In genomic region chr13:31199849-31200635, GRCh38 we compare ENCODE assay signal across 1 cellular context.
TF ChIP-seq lines count a peak whose summit lies in the region.

TSS of gene B3GLCT (plus strand) at chr13:31199975. CDS start at chr13:31200085, 110 bp downstream.

TF ChIP-seq in GM12878, 131 proteins besides CTCF, POLR2A, EP300 and RAD21 (continued from another document and continues in another):
- no peak for TF ChIP-seq TBL1XR1 (IDR thresholded peaks at IDR 0.05; ENCODE audit: low read depth, low read length)
- no peak for TF ChIP-seq EED (IDR thresholded peaks at IDR 0.05; ENCODE audit: low read depth)
- TF ChIP-seq ETV6 (conservative IDR thresholded peaks at IDR 0.05 in 1 of 2, IDR thresholded peaks at IDR 0.05 in 1 of 2; ENCODE audit: borderline replicate concordance in 1 of 2, low read depth in 1 of 2), result no peak
- TF ChIP-seq CHD1 (IDR thresholded peaks at IDR 0.05; ENCODE audit: low read depth, low read length), result no peak
- TF ChIP-seq, protein P1, sequence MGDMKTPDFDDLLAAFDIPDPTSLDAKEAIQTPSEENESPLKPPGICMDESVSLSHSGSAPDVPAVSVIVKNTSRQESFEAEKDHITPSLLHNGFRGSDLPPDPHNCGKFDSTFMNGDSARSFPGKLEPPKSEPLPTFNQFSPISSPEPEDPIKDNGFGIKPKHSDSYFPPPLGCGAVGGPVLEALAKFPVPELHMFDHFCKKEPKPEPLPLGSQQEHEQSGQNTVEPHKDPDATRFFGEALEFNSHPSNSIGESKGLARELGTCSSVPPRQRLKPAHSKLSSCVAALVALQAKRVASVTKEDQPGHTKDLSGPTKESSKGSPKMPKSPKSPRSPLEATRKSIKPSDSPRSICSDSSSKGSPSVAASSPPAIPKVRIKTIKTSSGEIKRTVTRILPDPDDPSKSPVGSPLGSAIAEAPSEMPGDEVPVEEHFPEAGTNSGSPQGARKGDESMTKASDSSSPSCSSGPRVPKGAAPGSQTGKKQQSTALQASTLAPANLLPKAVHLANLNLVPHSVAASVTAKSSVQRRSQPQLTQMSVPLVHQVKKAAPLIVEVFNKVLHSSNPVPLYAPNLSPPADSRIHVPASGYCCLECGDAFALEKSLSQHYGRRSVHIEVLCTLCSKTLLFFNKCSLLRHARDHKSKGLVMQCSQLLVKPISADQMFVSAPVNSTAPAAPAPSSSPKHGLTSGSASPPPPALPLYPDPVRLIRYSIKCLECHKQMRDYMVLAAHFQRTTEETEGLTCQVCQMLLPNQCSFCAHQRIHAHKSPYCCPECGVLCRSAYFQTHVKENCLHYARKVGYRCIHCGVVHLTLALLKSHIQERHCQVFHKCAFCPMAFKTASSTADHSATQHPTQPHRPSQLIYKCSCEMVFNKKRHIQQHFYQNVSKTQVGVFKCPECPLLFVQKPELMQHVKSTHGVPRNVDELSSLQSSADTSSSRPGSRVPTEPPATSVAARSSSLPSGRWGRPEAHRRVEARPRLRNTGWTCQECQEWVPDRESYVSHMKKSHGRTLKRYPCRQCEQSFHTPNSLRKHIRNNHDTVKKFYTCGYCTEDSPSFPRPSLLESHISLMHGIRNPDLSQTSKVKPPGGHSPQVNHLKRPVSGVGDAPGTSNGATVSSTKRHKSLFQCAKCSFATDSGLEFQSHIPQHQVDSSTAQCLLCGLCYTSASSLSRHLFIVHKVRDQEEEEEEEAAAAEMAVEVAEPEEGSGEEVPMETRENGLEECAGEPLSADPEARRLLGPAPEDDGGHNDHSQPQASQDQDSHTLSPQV (IDR thresholded peaks at IDR 0.05), result no peak
- peak; percentile 11; the same call in 1 of the 2 replicates for TF ChIP-seq HCFC1 (IDR thresholded peaks at IDR 0.05; ENCODE audit: low read length)
- no peak for TF ChIP-seq ZZZ3 (IDR thresholded peaks at IDR 0.05; ENCODE audit: control insufficient read depth, insufficient read length, low read depth)
- TF ChIP-seq YY1 (IDR thresholded peaks at IDR 0.05; ENCODE audit: low read depth, low read length), result peak; percentile 88
- no peak for TF ChIP-seq RBBP5 (conservative IDR thresholded peaks at IDR 0.05)
- no peak for TF ChIP-seq RFX5 (IDR thresholded peaks at IDR 0.05; ENCODE audit: low read depth, low read length)
- no peak for TF ChIP-seq E2F8 (IDR thresholded peaks at IDR 0.05; ENCODE audit: low read depth, partially characterized antibody)
- no peak; the same call in 1 of the 2 replicates for TF ChIP-seq NR2C1 (IDR thresholded peaks at IDR 0.05)
- 0 out of 2 replicates have a peak, but pooled peaks have one; percentile 29 for TF ChIP-seq SIN3A (IDR thresholded peaks at IDR 0.05; ENCODE audit: low read depth, low read length)
- TF ChIP-seq STAT1 (conservative IDR thresholded peaks at IDR 0.05), result peak; percentile 91
- TF ChIP-seq, protein P2, sequence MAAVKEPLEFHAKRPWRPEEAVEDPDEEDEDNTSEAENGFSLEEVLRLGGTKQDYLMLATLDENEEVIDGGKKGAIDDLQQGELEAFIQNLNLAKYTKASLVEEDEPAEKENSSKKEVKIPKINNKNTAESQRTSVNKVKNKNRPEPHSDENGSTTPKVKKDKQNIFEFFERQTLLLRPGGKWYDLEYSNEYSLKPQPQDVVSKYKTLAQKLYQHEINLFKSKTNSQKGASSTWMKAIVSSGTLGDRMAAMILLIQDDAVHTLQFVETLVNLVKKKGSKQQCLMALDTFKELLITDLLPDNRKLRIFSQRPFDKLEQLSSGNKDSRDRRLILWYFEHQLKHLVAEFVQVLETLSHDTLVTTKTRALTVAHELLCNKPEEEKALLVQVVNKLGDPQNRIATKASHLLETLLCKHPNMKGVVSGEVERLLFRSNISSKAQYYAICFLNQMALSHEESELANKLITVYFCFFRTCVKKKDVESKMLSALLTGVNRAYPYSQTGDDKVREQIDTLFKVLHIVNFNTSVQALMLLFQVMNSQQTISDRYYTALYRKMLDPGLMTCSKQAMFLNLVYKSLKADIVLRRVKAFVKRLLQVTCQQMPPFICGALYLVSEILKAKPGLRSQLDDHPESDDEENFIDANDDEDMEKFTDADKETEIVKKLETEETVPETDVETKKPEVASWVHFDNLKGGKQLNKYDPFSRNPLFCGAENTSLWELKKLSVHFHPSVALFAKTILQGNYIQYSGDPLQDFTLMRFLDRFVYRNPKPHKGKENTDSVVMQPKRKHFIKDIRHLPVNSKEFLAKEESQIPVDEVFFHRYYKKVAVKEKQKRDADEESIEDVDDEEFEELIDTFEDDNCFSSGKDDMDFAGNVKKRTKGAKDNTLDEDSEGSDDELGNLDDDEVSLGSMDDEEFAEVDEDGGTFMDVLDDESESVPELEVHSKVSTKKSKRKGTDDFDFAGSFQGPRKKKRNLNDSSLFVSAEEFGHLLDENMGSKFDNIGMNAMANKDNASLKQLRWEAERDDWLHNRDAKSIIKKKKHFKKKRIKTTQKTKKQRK (IDR thresholded peaks at IDR 0.05; ENCODE audit: low read depth, low read length), result no peak
- TF ChIP-seq LARP7 (IDR thresholded peaks at IDR 0.05), result peak; percentile 98
- no peak for TF ChIP-seq ZNF687 (IDR thresholded peaks at IDR 0.05)
- TF ChIP-seq MTA2 (IDR thresholded peaks at IDR 0.05; ENCODE audit: low read depth), result no peak
- TF ChIP-seq DPF2 (IDR thresholded peaks at IDR 0.05), result peak; percentile 81
- peak; percentile 81; the same call in 1 of the 2 replicates for TF ChIP-seq RB1 (IDR thresholded peaks at IDR 0.05; ENCODE audit: borderline replicate concordance)
- peak in 1 of 2 experiments; percentile 49; a peak in 2 of 4 replicates for TF ChIP-seq BHLHE40 (IDR thresholded peaks at IDR 0.05; ENCODE audit: borderline replicate concordance in 1 of 2, low read depth in 2 of 2, low read length in 1 of 2)
- no peak for TF ChIP-seq ATF7 (IDR thresholded peaks at IDR 0.05; ENCODE audit: low read depth)
- no peak for TF ChIP-seq ZNF274 (IDR thresholded peaks at IDR 0.05; ENCODE audit: insufficient read depth, insufficient read length)
- no peak for TF ChIP-seq NFIC (IDR thresholded peaks at IDR 0.05; ENCODE audit: low read depth, low read length)
- TF ChIP-seq CBX3 (IDR thresholded peaks at IDR 0.05; ENCODE audit: borderline replicate concordance, low read depth), result no peak
- TF ChIP-seq POU2F2 (IDR thresholded peaks at IDR 0.05; ENCODE audit: borderline replicate concordance, low read depth, low read length), result 0 out of 3 replicates have a peak, but pooled peaks have one; percentile 23
- TF ChIP-seq USF2 (IDR thresholded peaks at IDR 0.05; ENCODE audit: borderline replicate concordance, low read depth, low read length), result no peak
- TF ChIP-seq SMC3 (IDR thresholded peaks at IDR 0.05; ENCODE audit: borderline replicate concordance, low read length), result peak; percentile 30; the same call in 1 of the 2 replicates
- no peak for TF ChIP-seq NBN (IDR thresholded peaks at IDR 0.05)
- TF ChIP-seq HDAC2 (IDR thresholded peaks at IDR 0.05), result no peak
- no peak for TF ChIP-seq ESRRA (IDR thresholded peaks at IDR 0.05; ENCODE audit: low read length)
- TF ChIP-seq, protein P3, sequence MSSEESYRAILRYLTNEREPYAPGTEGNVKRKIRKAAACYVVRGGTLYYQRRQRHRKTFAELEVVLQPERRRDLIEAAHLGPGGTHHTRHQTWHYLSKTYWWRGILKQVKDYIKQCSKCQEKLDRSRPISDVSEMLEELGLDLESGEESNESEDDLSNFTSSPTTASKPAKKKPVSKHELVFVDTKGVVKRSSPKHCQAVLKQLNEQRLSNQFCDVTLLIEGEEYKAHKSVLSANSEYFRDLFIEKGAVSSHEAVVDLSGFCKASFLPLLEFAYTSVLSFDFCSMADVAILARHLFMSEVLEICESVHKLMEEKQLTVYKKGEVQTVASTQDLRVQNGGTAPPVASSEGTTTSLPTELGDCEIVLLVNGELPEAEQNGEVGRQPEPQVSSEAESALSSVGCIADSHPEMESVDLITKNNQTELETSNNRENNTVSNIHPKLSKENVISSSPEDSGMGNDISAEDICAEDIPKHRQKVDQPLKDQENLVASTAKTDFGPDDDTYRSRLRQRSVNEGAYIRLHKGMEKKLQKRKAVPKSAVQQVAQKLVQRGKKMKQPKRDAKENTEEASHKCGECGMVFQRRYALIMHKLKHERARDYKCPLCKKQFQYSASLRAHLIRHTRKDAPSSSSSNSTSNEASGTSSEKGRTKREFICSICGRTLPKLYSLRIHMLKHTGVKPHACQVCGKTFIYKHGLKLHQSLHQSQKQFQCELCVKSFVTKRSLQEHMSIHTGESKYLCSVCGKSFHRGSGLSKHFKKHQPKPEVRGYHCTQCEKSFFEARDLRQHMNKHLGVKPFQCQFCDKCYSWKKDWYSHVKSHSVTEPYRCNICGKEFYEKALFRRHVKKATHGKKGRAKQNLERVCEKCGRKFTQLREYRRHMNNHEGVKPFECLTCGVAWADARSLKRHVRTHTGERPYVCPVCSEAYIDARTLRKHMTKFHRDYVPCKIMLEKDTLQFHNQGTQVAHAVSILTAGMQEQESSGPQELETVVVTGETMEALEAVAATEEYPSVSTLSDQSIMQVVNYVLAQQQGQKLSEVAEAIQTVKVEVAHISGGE (CRISPR knock-in tag; IDR thresholded peaks at IDR 0.05), result no peak
- TF ChIP-seq SREBF2 (IDR thresholded peaks at IDR 0.05; ENCODE audit: low read length), result no peak
- peak; percentile 95 for TF ChIP-seq IKZF1 (conservative IDR thresholded peaks at IDR 0.05)
- no peak for TF ChIP-seq HDAC6 (IDR thresholded peaks at IDR 0.05; ENCODE audit: unreplicated experiment)
- TF ChIP-seq YBX1 (IDR thresholded peaks at IDR 0.05), result no peak
- TF ChIP-seq, protein P4, sequence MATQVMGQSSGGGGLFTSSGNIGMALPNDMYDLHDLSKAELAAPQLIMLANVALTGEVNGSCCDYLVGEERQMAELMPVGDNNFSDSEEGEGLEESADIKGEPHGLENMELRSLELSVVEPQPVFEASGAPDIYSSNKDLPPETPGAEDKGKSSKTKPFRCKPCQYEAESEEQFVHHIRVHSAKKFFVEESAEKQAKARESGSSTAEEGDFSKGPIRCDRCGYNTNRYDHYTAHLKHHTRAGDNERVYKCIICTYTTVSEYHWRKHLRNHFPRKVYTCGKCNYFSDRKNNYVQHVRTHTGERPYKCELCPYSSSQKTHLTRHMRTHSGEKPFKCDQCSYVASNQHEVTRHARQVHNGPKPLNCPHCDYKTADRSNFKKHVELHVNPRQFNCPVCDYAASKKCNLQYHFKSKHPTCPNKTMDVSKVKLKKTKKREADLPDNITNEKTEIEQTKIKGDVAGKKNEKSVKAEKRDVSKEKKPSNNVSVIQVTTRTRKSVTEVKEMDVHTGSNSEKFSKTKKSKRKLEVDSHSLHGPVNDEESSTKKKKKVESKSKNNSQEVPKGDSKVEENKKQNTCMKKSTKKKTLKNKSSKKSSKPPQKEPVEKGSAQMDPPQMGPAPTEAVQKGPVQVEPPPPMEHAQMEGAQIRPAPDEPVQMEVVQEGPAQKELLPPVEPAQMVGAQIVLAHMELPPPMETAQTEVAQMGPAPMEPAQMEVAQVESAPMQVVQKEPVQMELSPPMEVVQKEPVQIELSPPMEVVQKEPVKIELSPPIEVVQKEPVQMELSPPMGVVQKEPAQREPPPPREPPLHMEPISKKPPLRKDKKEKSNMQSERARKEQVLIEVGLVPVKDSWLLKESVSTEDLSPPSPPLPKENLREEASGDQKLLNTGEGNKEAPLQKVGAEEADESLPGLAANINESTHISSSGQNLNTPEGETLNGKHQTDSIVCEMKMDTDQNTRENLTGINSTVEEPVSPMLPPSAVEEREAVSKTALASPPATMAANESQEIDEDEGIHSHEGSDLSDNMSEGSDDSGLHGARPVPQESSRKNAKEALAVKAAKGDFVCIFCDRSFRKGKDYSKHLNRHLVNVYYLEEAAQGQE (IDR thresholded peaks at IDR 0.05; ENCODE audit: low read depth, low read length), result no peak
